12 cellular contexts compared by ENCODE assay signal in genomic region chr7:134480730-134481129, GRCh38. TPM values are rescaled to one million over a fixed set of nuclear protein-coding genes. Genes with fewer than 3 reads are reported as not detected.
A peak's percentile ranks its signal among the peaks of the same experiment; 100 is the strongest.
DNase-seq lines count a peak whose midpoint lies in the region; ATAC-seq and TF ChIP-seq lines count a peak whose summit lies in the region.
"Had no signal": no experiment of that assay in that cellular context is flagged by ENCODE, and none has a peak within 500 bp of the region (broad histone marks: within the 10 kb centered on the region; RNA-seq: fewer than 3 reads in every experiment).

No MANE protein-coding gene starts in this region.

- ATAC-seq in HG03135 (IDR thresholded peaks at IDR 0.05; ENCODE audit: unreplicated experiment) (no peak), GM18519 (IDR thresholded peaks at IDR 0.05; ENCODE audit: low FRiP score, unreplicated experiment) (no peak)

- H3K27ac ChIP-seq in endodermal cell (ENCODE audit: low read depth, low read length), result no peak overlapping the region
- no peak overlapping the region for H3K27ac ChIP-seq in Peyer's patch
- no peak overlapping the region for H3K27ac ChIP-seq in sigmoid colon
- H3K27ac ChIP-seq: RWPE1 had no signal

- no peaks in the 10 kb centered on the region for H3K36me3 Mint-ChIP-seq in endodermal cell (ENCODE audit: low read depth)

- H3K4me1 ChIP-seq in endodermal cell (ENCODE audit: control insufficient read depth, insufficient read depth, low read length) (no peaks in the 10 kb centered on the region), Peyer's patch (no peaks in the 10 kb centered on the region), sigmoid colon (no peaks in the 10 kb centered on the region)

- TF ChIP-seq POLR2A in Peyer's patch (IDR thresholded peaks at IDR 0.05) (no peak), sigmoid colon (IDR thresholded peaks at IDR 0.05) (no peak)

- H3K9me3 Mint-ChIP-seq in endodermal cell, result peaks cover 4% of the 10 kb centered on the region

- TF ChIP-seq EP300 in sigmoid colon (IDR thresholded peaks at IDR 0.05), result no peak

- intact Hi-C loops in sigmoid colon (cut with DNase I), result no loop called here

- DNase-seq in Daoy (ENCODE audit: low read depth), result peak; percentile 83
- DNase-seq in NCI-H69 (lab: John Stamatoyannopoulos, UW), result peak; percentile 5
- peak; percentile 68 for DNase-seq in endodermal cell
- DNase-seq in lung microvascular endothelial cell (ENCODE audit: low read depth in 2 of 2), result peak; percentile 69 to 78
- no peak for DNase-seq in Peyer's patch
- DNase-seq in sigmoid colon, result no peak
- DNase-seq: central memory CD4-positive, alpha-beta T cell had no signal

- H3K36me3 ChIP-seq in endodermal cell (ENCODE audit: control insufficient read depth, insufficient read depth, low read length) (no peaks in the 10 kb centered on the region), Peyer's patch (no peaks in the 10 kb centered on the region), sigmoid colon (no peaks in the 10 kb centered on the region)

- H3K4me3 Mint-ChIP-seq in endodermal cell, result no peak overlapping the region

- H3K4me3 ChIP-seq in endodermal cell (ENCODE audit: low read length), result no peak overlapping the region
- no peak overlapping the region for H3K4me3 ChIP-seq in Peyer's patch
- no peak overlapping the region for H3K4me3 ChIP-seq in sigmoid colon

- TF ChIP-seq CTCF in endodermal cell (conservative IDR thresholded peaks at IDR 0.05) (no peak), Peyer's patch (IDR thresholded peaks at IDR 0.05) (no peak), sigmoid colon (IDR thresholded peaks at IDR 0.05) (no peak)

- 30 to 40% methylated on average over 2 of the region's 2 CpGs for WGBS in endodermal cell (ENCODE audit: insufficient coverage in 1 of 2, insufficient read length in 1 of 2), 2 experiments
- 55 to 71% methylated on average over 2 of the region's 2 CpGs for WGBS in sigmoid colon, 2 donors

- no peaks in the 10 kb centered on the region for H3K27me3 ChIP-seq in endodermal cell (ENCODE audit: control insufficient read depth, insufficient read depth, low read length, poor library complexity, severe bottlenecking)
- H3K27me3 ChIP-seq in Peyer's patch, result no peaks in the 10 kb centered on the region
- H3K27me3 ChIP-seq in sigmoid colon, result no peaks in the 10 kb centered on the region

- H3K9me3 ChIP-seq in endodermal cell (ENCODE audit: control insufficient read depth, low read length) (peaks cover 14% of the 10 kb centered on the region), Peyer's patch (no peaks in the 10 kb centered on the region), sigmoid colon (peaks cover 0 to 3% (median 0%) of the 10 kb centered on the region in 4 donors)

- H3K27ac Mint-ChIP-seq in endodermal cell, result no peak overlapping the region

- peaks cover 8% of the 10 kb centered on the region for H3K4me1 Mint-ChIP-seq in endodermal cell

- H3K9ac ChIP-seq in endodermal cell (ENCODE audit: extremely low read depth, low read length, poor library complexity, severe bottlenecking), result no peak overlapping the region

- H3K27me3 Mint-ChIP-seq in endodermal cell (ENCODE audit: insufficient read depth), result no peaks in the 10 kb centered on the region

RNA-seq across cellular contexts. Expression of gene AKR1B1, which starts 21.8 kb away (rescaled TPM):
- 111 TPM in 2 replicates for total RNA-seq in Daoy (2014; rRNA removed; shearing (Covaris generic))
- total RNA-seq in endodermal cell, result 100 to 1,000 TPM; 152 to 216 TPM
- polyA plus RNA-seq in endodermal cell (2013, experiment 1 of 2), result 148 TPM
- 146 TPM for polyA plus RNA-seq in endodermal cell (2013, experiment 2 of 2)
- total RNA-seq in lung microvascular endothelial cell, result 12.3 and 50.6 TPM in 2 replicates
- 10 to 100 TPM in 3 of 4 donors, 1 to 10 TPM in 1; 3.9 to 59.4 (median 22.9) TPM for total RNA-seq in Peyer's patch
- total RNA-seq in sigmoid colon, result 10 to 100 TPM; 35.8 to 59.2 (median 50.0) TPM
- 10 to 100 TPM; 40.3 to 50.5 (median 44.4) TPM for polyA plus RNA-seq in sigmoid colon

RNA-seq across cellular contexts. Expression of gene AKR1B10, which starts 46.6 kb away (rescaled TPM):
- 1.3 TPM in 1 of 2 replicates, not detected in the other for total RNA-seq in Daoy (2014; rRNA removed; shearing (Covaris generic))
- under 1 TPM; 0.51 to 0.93 TPM for total RNA-seq in endodermal cell
- polyA plus RNA-seq in endodermal cell (2013, experiment 1 of 2), result 0.18 TPM
- 0.17 TPM for polyA plus RNA-seq in endodermal cell (2013, experiment 2 of 2)
- not detected in 2 replicates for total RNA-seq in lung microvascular endothelial cell
- total RNA-seq in Peyer's patch, result 100 to 1,000 TPM; 158 to 784 (median 455) TPM
- under 1 TPM; 0.36 to 0.66 (median 0.55) TPM for total RNA-seq in sigmoid colon
- 100 to 1,000 TPM in 2 of 3 donors, 10 to 100 TPM in 1; 81.3 to 332 (median 186) TPM for polyA plus RNA-seq in sigmoid colon
- total RNA-seq: activated CD8-positive, alpha-beta memory T cell treated with anti-CD3 and anti-CD28 coated beads for 36 hours; skeletal muscle tissue had no signal

Comparison
In these comparisons a context has a peak if more than half of its experiments do, and no peak if none do; other contexts are left out.
1. DNase-seq: peak in Daoy (single experiment), NCI-H69 (single experiment), endodermal cell (single experiment) and lung microvascular endothelial cell (2 of 2); none in Peyer's patch (0 of 3) and sigmoid colon (single experiment).
2. RNA of gene AKR1B10, which starts 46.6 kb away (total RNA-seq): 158 to 784 TPM in Peyer's patch; 1.3 TPM in Daoy, 0.51 to 0.93 TPM in endodermal cell, 0.36 to 0.66 TPM in sigmoid colon and not detected in lung microvascular endothelial cell; every median in the first group is over 10 times any median in the second.